ENCODE assay signal across 16 cellular contexts in the genomic region with DNA sequence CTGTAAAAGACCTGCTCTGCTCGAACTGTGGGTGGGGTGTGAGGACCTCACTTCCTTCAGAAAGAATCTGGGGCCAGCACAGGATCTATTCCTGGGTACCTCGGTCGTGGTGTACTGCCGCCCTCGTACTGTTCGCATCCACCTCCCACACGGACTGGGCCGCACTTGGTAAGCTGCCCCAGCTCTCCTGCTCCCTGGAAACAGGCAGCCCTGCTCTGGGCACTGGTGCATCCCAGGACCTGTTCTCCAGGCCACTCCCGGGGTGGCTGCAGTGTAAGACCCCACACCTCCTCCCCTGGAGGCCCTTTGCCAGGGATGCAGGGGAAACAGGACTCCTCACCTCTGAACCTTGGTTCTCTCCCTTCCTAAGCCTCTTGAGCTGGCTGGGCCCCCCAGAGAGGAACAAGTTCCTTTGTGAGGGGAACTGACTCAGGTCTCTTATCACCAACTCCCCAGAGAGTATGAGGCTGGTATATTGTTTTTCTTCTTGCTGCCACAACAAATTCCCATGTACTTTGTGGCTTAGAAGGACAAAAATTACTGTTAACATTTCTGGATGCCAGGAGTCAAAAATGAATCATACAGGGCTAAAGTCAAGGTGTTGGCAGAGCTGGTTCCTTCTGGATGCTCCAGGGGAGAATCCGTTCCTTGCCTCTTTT.
"Had no signal": no experiment of that assay in that cellular context is flagged by ENCODE, and none has a peak within 500 bp of the region (broad histone marks: within the 10 kb centered on the region; RNA-seq: fewer than 3 reads in every experiment).

No MANE protein-coding gene starts in this region.

- H3K9me3 ChIP-seq: esophagus muscularis mucosa, prostate gland, upper lobe of right lung had no signal

- H3K4me1 ChIP-seq: breast epithelium, esophagus muscularis mucosa, prostate gland, upper lobe of right lung had no signal

- H3K4me3 ChIP-seq: breast epithelium, esophagus muscularis mucosa, prostate gland, upper lobe of right lung had no signal

- H3K36me3 ChIP-seq: breast epithelium, esophagus muscularis mucosa, prostate gland, upper lobe of right lung had no signal

- H3K27me3 ChIP-seq: breast epithelium, esophagus muscularis mucosa, upper lobe of right lung had no signal

- DNase-seq: activated CD4-positive, alpha-beta T cell treated with anti-CD3 and anti-CD28 coated beads for 36 hours; activated CD8-positive, alpha-beta T cell treated with anti-CD3 and anti-CD28 coated beads for 36 hours; activated gamma-delta T cell treated with Interleukin-2 at 50 U/mL for 16 hours; foreskin fibroblast; kidney glomerular epithelial cell; left ventricle myocardium superior; naive thymus-derived CD8-positive, alpha-beta T cell; right cardiac atrium; small intestine; stimulated activated CD4-positive, alpha-beta T cell treated with anti-CD3 and anti-CD28 coated beads, Interleukin-4, amount 100 ng/mL, for 24 hours; stimulated activated naive CD4-positive, alpha-beta T cell; T-helper 17 cell; upper lobe of right lung had no signal

- H3K27ac ChIP-seq: breast epithelium, esophagus muscularis mucosa, prostate gland, upper lobe of right lung had no signal

- ATAC-seq: activated CD4-positive, alpha-beta T cell treated with anti-CD3 and anti-CD28 coated beads for 36 hours; activated CD8-positive, alpha-beta T cell treated with anti-CD3 and anti-CD28 coated beads for 36 hours; left ventricle myocardium superior; naive thymus-derived CD8-positive, alpha-beta T cell; T-helper 17 cell; upper lobe of right lung had no signal
